24 cellular contexts compared by ENCODE assay signal in the genomic region with DNA sequence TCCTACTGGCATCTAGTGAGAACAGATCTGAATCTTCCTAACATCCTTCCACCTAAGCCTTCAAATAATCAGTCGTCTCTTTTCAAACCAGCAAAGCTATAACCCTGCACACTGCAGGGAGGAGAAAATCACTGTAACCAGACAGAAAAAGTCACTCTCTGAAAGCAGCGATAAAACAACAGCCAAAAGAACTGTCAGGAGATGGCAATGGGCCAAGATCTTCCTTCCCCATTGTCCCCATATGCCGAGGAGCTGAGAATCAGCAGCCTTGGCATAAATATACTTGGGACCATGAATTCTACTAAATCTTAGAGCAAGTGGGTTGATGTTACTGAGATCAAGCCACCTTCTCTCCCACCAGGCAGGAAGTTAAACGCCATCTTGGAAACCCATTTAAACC. TPM values are rescaled to one million over a fixed set of nuclear protein-coding genes. Genes with fewer than 3 reads are reported as not detected.
DNase-seq lines count a peak whose midpoint lies in the region; ATAC-seq and TF ChIP-seq lines count a peak whose summit lies in the region.
"Had no signal": no experiment of that assay in that cellular context is flagged by ENCODE, and none has a peak within 500 bp of the region (broad histone marks: within the 10 kb centered on the region; RNA-seq: fewer than 3 reads in every experiment).

No MANE protein-coding gene starts in this region.

- TF ChIP-seq CTCF in chondrocyte (IDR thresholded peaks at IDR 0.05) (no peak), foreskin keratinocyte (conservative IDR thresholded peaks at IDR 0.05) (no peak)

- H3K27ac ChIP-seq in foreskin keratinocyte: no peak overlapping the region
- H3K27ac ChIP-seq: ovary, right lobe of liver, thoracic aorta had no signal

- intact Hi-C loops in left ventricle myocardium superior (cut with micrococcal nuclease): no loop called here

- no peaks in the 10 kb centered on the region for H3K4me1 ChIP-seq in foreskin keratinocyte

- no peaks in the 10 kb centered on the region for H3K27me3 Mint-ChIP-seq in activated T-cell treated with anti-CD3 and anti-CD28 coated beads, Interleukin-2, amount 50 U/mL, for 24 hours
- no peaks in the 10 kb centered on the region for H3K27me3 Mint-ChIP-seq in chondrocyte (ENCODE audit: low read depth)
- H3K27me3 Mint-ChIP-seq: IgD-negative memory B cell, naive B cell had no signal

- H3K27ac Mint-ChIP-seq in activated T-cell treated with anti-CD3 and anti-CD28 coated beads, Interleukin-2, amount 50 U/mL, for 24 hours: peak overlapping the region; percentile 70
- H3K27ac Mint-ChIP-seq in chondrocyte (ENCODE audit: unreplicated experiment): peak overlapping the region; percentile 2
- H3K27ac Mint-ChIP-seq in stimulated activated effector memory CD8-positive, alpha-beta T cell treated with anti-CD3 and anti-CD28 coated beads, Interleukin-12 subunit alpha, Interleukin-12 subunit beta, amount 100 ng/mL, for 72 hours: peak overlapping the region; percentile 63

- DNase-seq in activated T-cell treated with anti-CD3 and anti-CD28 coated beads, Interleukin-2, amount 50 U/mL, for 24 hours: no peak
- no peak for DNase-seq in activated T-cell treated with anti-CD3 and anti-CD28 coated beads, Interleukin-2, amount 50 U/mL, for 48 hours
- DNase-seq in NCI-H1694 (lab: John Stamatoyannopoulos, UW) (peak; percentile 45), chondrocyte (ENCODE audit: low spot score) (no peak), foreskin keratinocyte (no peak), left ventricle myocardium superior (no peak)
- no peak for DNase-seq in stimulated activated effector memory CD8-positive, alpha-beta T cell treated with anti-CD3 and anti-CD28 coated beads, Interleukin-12 subunit alpha, Interleukin-12 subunit beta, amount 100 ng/mL, for 72 hours (ENCODE audit: low spot score in 2 of 2)
- DNase-seq: activated CD4-positive, alpha-beta T cell treated with anti-CD3 and anti-CD28 coated beads for 48 hours; activated CD8-positive, alpha-beta memory T cell treated with anti-CD3 and anti-CD28 coated beads, Interleukin-2, amount 50 U/mL, for 4 hours; activated naive CD4-positive, alpha-beta T cell; central memory CD4-positive, alpha-beta T cell; effector CD8-positive, alpha-beta T cell; mesenchymal stem cell; MM.1S; naive B cell; NCI-H187 treated with DMSO at 0.1 percent for 48 hours; NCI-H526 treated with DMSO at 0.1 percent for 48 hours; ovary; right lobe of liver; stimulated activated CD4-positive, alpha-beta T cell treated with anti-CD3 and anti-CD28 coated beads, Interleukin-15, amount 100 ng/mL, for 24 hours had no signal

- ATAC-seq in stimulated activated effector memory CD8-positive, alpha-beta T cell treated with anti-CD3 and anti-CD28 coated beads, Interleukin-12 subunit alpha, Interleukin-12 subunit beta, amount 100 ng/mL, for 72 hours: no peak
- ATAC-seq in foreskin keratinocyte (no peak), GM19324 (IDR thresholded peaks at IDR 0.05; ENCODE audit: low FRiP score, unreplicated experiment) (no peak), left ventricle myocardium superior (no peak)
- ATAC-seq: esophagus mucosa, right lobe of liver had no signal

- H3K4me1 Mint-ChIP-seq in activated T-cell treated with anti-CD3 and anti-CD28 coated beads, Interleukin-2, amount 50 U/mL, for 24 hours (ENCODE audit: low read depth): peaks cover 15% of the 10 kb centered on the region
- peaks cover 12% of the 10 kb centered on the region for H3K4me1 Mint-ChIP-seq in chondrocyte (ENCODE audit: low read depth)
- H3K4me1 Mint-ChIP-seq in stimulated activated effector memory CD8-positive, alpha-beta T cell treated with anti-CD3 and anti-CD28 coated beads, Interleukin-12 subunit alpha, Interleukin-12 subunit beta, amount 100 ng/mL, for 72 hours: no peaks in the 10 kb centered on the region

- no peaks in the 10 kb centered on the region for H3K9me3 Mint-ChIP-seq in activated T-cell treated with anti-CD3 and anti-CD28 coated beads, Interleukin-2, amount 50 U/mL, for 24 hours
- no peaks in the 10 kb centered on the region for H3K9me3 Mint-ChIP-seq in chondrocyte (ENCODE audit: low read depth)
- H3K9me3 Mint-ChIP-seq in stimulated activated effector memory CD8-positive, alpha-beta T cell treated with anti-CD3 and anti-CD28 coated beads, Interleukin-12 subunit alpha, Interleukin-12 subunit beta, amount 100 ng/mL, for 72 hours: no peaks in the 10 kb centered on the region
- H3K9me3 Mint-ChIP-seq: IgD-negative memory B cell, naive B cell had no signal

- H3K27me3 ChIP-seq in foreskin keratinocyte: no peaks in the 10 kb centered on the region
- H3K27me3 ChIP-seq: ovary, right lobe of liver had no signal

- H3K4me3 Mint-ChIP-seq in activated T-cell treated with anti-CD3 and anti-CD28 coated beads, Interleukin-2, amount 50 U/mL, for 24 hours: no peak overlapping the region
- no peak overlapping the region for H3K4me3 Mint-ChIP-seq in chondrocyte (ENCODE audit: unreplicated experiment)
- no peak overlapping the region for H3K4me3 Mint-ChIP-seq in stimulated activated effector memory CD8-positive, alpha-beta T cell treated with anti-CD3 and anti-CD28 coated beads, Interleukin-12 subunit alpha, Interleukin-12 subunit beta, amount 100 ng/mL, for 72 hours
- H3K4me3 Mint-ChIP-seq: IgD-negative memory B cell, naive B cell had no signal

- peaks cover 99% of the 10 kb centered on the region for H3K36me3 Mint-ChIP-seq in activated T-cell treated with anti-CD3 and anti-CD28 coated beads, Interleukin-2, amount 50 U/mL, for 24 hours (ENCODE audit: low read depth)
- H3K36me3 Mint-ChIP-seq in chondrocyte (ENCODE audit: low read depth): peaks cover 62% of the 10 kb centered on the region
- peaks cover 100% of the 10 kb centered on the region for H3K36me3 Mint-ChIP-seq in stimulated activated effector memory CD8-positive, alpha-beta T cell treated with anti-CD3 and anti-CD28 coated beads, Interleukin-12 subunit alpha, Interleukin-12 subunit beta, amount 100 ng/mL, for 72 hours

RNA-seq across cellular contexts. Expression of a gene that starts 13.1 kb away (rescaled TPM):
- total RNA-seq in chondrocyte (2.2 to 4.5 TPM (median 4.3 TPM) in 3 replicates), foreskin keratinocyte (0.25 and 0.34 TPM in 2 replicates), left ventricle myocardium superior (0.25 TPM)
- 0.32 and 0.41 TPM in 2 replicates for polyA plus RNA-seq in foreskin keratinocyte
- polyA plus RNA-seq: IgD-negative memory B cell had no signal

Comparison
In these comparisons a context has a peak if more than half of its experiments do, and no peak if none do; other contexts are left out.
1. H3K27ac Mint-ChIP-seq: peak in every context shown above with its lines; median percentile 70 in activated T-cell treated with anti-CD3 and anti-CD28 coated beads, Interleukin-2, amount 50 U/mL, for 24 hours; 63 in stimulated activated effector memory CD8-positive, alpha-beta T cell treated with anti-CD3 and anti-CD28 coated beads, Interleukin-12 subunit alpha, Interleukin-12 subunit beta, amount 100 ng/mL, for 72 hours; 2 in chondrocyte.